ENCODE assay signal across 13 cellular contexts in genomic region chr7:7706556-7706955, GRCh38. TPM values are rescaled to one million over a fixed set of nuclear protein-coding genes. Genes with fewer than 3 reads are reported as not detected.
DNase-seq lines count a peak whose midpoint lies in the region; ATAC-seq lines count a peak whose summit lies in the region.
"Had no signal": no experiment of that assay in that cellular context is flagged by ENCODE, and none has a peak within 500 bp of the region (broad histone marks: within the 10 kb centered on the region; RNA-seq: fewer than 3 reads in every experiment).

No MANE protein-coding gene starts in this region.

- no peaks in the 10 kb centered on the region for H3K36me3 Mint-ChIP-seq in naive B cell

- peak overlapping the region in 4 of 8 donors; percentile 27 to 73 (median 44) for H3K4me3 Mint-ChIP-seq in naive B cell
- H3K4me3 Mint-ChIP-seq: activated CD8-positive, alpha-beta T cell treated with anti-CD3 and anti-CD28 coated beads, Interleukin-2, amount 10 ng/mL, durations not matched to agents 7 days and 5 days; dendritic cell treated with granulocyte-macrophage colony-stimulating factor and Interleukin-4, amounts not matched to agents 40 ng/mL and 50 ng/mL, for 4 days had no signal

- no peaks in the 10 kb centered on the region for H3K27me3 Mint-ChIP-seq in naive B cell
- H3K27me3 Mint-ChIP-seq: dendritic cell treated with granulocyte-macrophage colony-stimulating factor and Interleukin-4, amounts not matched to agents 40 ng/mL and 50 ng/mL, for 4 days had no signal

- peak; percentile 28 for ATAC-seq in GM18867 (IDR thresholded peaks at IDR 0.05; ENCODE audit: unreplicated experiment)
- ATAC-seq in HG02678 (IDR thresholded peaks at IDR 0.05; ENCODE audit: unreplicated experiment) = peak; percentile 26
- ATAC-seq in naive B cell (ENCODE audit: low read depth in 2 of 2) = no peak
- ATAC-seq in GM21529 (IDR thresholded peaks at IDR 0.05; ENCODE audit: unreplicated experiment) = no peak
- ATAC-seq: activated CD8-positive, alpha-beta T cell treated with anti-CD3 and anti-CD28 coated beads, Interleukin-2, amount 10 ng/mL, durations not matched to agents 7 days and 5 days; lower lobe of right lung had no signal

- DNase-seq in NCI-H524 (lab: John Stamatoyannopoulos, UW) (peak; percentile 38 to 76), naive B cell (no peak), hepatic stellate cell (ENCODE audit: low spot score) (no peak), NCI-H146 treated with DMSO at 0.1 percent for 48 hours (lab: John Stamatoyannopoulos, UW; ENCODE audit: unreplicated experiment) (no peak)
- DNase-seq: activated CD8-positive, alpha-beta T cell treated with anti-CD3 and anti-CD28 coated beads, Interleukin-2, amount 10 ng/mL, durations not matched to agents 7 days and 5 days; activated effector memory CD4-positive, alpha-beta T cell treated with Interleukin-2 at 50 U/mL for 16 hours; lower lobe of right lung; NK-92 treated with Interleukin-12 subunit alpha and Interleukin-12 subunit beta, amount 100 ng/mL, for 24 hours; stimulated activated CD4-positive, alpha-beta T cell treated with anti-CD3 and anti-CD28 coated beads, Interleukin-2, amount 100 ng/mL, for 24 hours had no signal

- peaks cover 23 to 44% (median 25%) of the 10 kb centered on the region in 3 donors for H3K4me1 Mint-ChIP-seq in naive B cell

- no peaks in the 10 kb centered on the region for H3K9me3 Mint-ChIP-seq in naive B cell
- H3K9me3 Mint-ChIP-seq: dendritic cell treated with granulocyte-macrophage colony-stimulating factor and Interleukin-4, amounts not matched to agents 40 ng/mL and 50 ng/mL, for 4 days had no signal

- H3K27ac Mint-ChIP-seq in naive B cell = peak overlapping the region in 4 of 6 donors; percentile 4 to 89 (median 24)
- H3K27ac Mint-ChIP-seq: activated CD8-positive, alpha-beta T cell treated with anti-CD3 and anti-CD28 coated beads, Interleukin-2, amount 10 ng/mL, durations not matched to agents 7 days and 5 days; dendritic cell treated with granulocyte-macrophage colony-stimulating factor and Interleukin-4, amounts not matched to agents 40 ng/mL and 50 ng/mL, for 4 days had no signal

RNA-seq across cellular contexts. Expression of gene RPA3, which starts 11.9 kb away (rescaled TPM):
- polyA plus RNA-seq in naive B cell (ENCODE audit: low read depth in 6 of 6) = 100 to 1,000 TPM; 114 to 186 (median 150) TPM

Comparison
In these comparisons a context has a peak if more than half of its experiments do, and no peak if none do; other contexts are left out.
1. ATAC-seq: peak in GM18867 (single experiment) and HG02678 (single experiment); none in naive B cell (0 of 2) and GM21529 (single experiment).
2. DNase-seq: peak in NCI-H524 (2 of 2); none in naive B cell (single experiment), hepatic stellate cell (single experiment) and NCI-H146 treated with DMSO at 0.1 percent for 48 hours (single experiment).